8 cellular contexts compared by ENCODE assay signal in genomic region chrX:2690856-2691542, GRCh38. TPM values are rescaled to one million over a fixed set of nuclear protein-coding genes. Genes with fewer than 3 reads are reported as not detected.
DNase-seq lines count a peak whose midpoint lies in the region; ATAC-seq and TF ChIP-seq lines count a peak whose summit lies in the region.

Gene CD99, plus strand, starts transcription at chrX:2691295. Its CDS starts 66 bp downstream, at chrX:2691361.

- H3K9me3 Mint-ChIP-seq in activated CD4-positive, alpha-beta memory T cell treated with anti-CD3 and anti-CD28 coated beads for 36 hours = no peaks in the 10 kb centered on the region

- H3K27ac Mint-ChIP-seq in activated CD4-positive, alpha-beta memory T cell treated with anti-CD3 and anti-CD28 coated beads for 36 hours = peak within 1 kb of the TSS; percentile 96

- in situ Hi-C loops in endometrial microvascular endothelial cells (cut with HindIII; ENCODE audit: inconsistent ontology term, low pct_unique_long_range_greater_than_20kb, low sequenced_read_pairs) = no loop called here

- no peaks in the 10 kb centered on the region for H3K27me3 Mint-ChIP-seq in activated CD4-positive, alpha-beta memory T cell treated with anti-CD3 and anti-CD28 coated beads for 36 hours

- peak within 1 kb of the TSS; percentile 87 for H3K9ac ChIP-seq in mucosa of stomach (ENCODE audit: low read length)

- H3K36me3 Mint-ChIP-seq in activated CD4-positive, alpha-beta memory T cell treated with anti-CD3 and anti-CD28 coated beads for 36 hours = peaks cover 36% of the 10 kb centered on the region

- TF ChIP-seq CTCF in AG09309 (IDR thresholded peaks at IDR 0.05; ENCODE audit: control insufficient read depth, insufficient read depth, low read depth, low read length, missing control alignments) = no peak

- peaks cover 15% of the 10 kb centered on the region for H3K4me1 ChIP-seq in mucosa of stomach (ENCODE audit: control insufficient read depth, insufficient read depth, low read length)

- intact Hi-C loops in activated CD4-positive, alpha-beta memory T cell treated with anti-CD3 and anti-CD28 coated beads for 36 hours (cut with micrococcal nuclease) = loop anchor here (5.0 to 10.0 kb wide), 4 partner anchors 44 to 1299 kb away; partner anchors contain the start of gene SLC25A6

- H3K4me3 Mint-ChIP-seq in activated CD4-positive, alpha-beta memory T cell treated with anti-CD3 and anti-CD28 coated beads for 36 hours = peak within 1 kb of the TSS; percentile 86

- no peaks in the 10 kb centered on the region for H3K27me3 ChIP-seq in mucosa of stomach (ENCODE audit: control insufficient read depth, insufficient read depth, low read length)

- H3K36me3 ChIP-seq in mucosa of stomach (ENCODE audit: control insufficient read depth, insufficient read depth, low read length) = no peaks in the 10 kb centered on the region

- POLR2A ChIA-PET in activated CD4-positive, alpha-beta memory T cell treated with anti-CD3 and anti-CD28 coated beads for 36 hours (lab: Charles Lee) = no interaction called here

- H3K4me3 ChIP-seq in AG09309 (ENCODE audit: control insufficient read depth, low read depth, low read length) = peak within 1 kb of the TSS; percentile 94
- H3K4me3 ChIP-seq in mucosa of stomach (ENCODE audit: low read length) = peak within 1 kb of the TSS; percentile 78

- CTCF ChIA-PET in activated CD4-positive, alpha-beta memory T cell treated with anti-CD3 and anti-CD28 coated beads for 36 hours (lab: Charles Lee) = no interaction called here

- H3K9me3 ChIP-seq in mucosa of stomach (ENCODE audit: control insufficient read depth, low read length) = no peaks in the 10 kb centered on the region

- peak; percentile 81 for ATAC-seq in GM19395 (IDR thresholded peaks at IDR 0.05; ENCODE audit: unreplicated experiment)
- peak; percentile 59 for ATAC-seq in HG03558 (IDR thresholded peaks at IDR 0.05; ENCODE audit: extremely low read depth, unreplicated experiment)

- DNase-seq in AG09309 (ENCODE audit: low read depth) = no peak
- peak; percentile 91 for DNase-seq in activated CD4-positive, alpha-beta memory T cell treated with anti-CD3 and anti-CD28 coated beads for 36 hours
- peak; percentile 61 for DNase-seq in stimulated activated CD8-positive, alpha-beta memory T cell treated with anti-CD3 and anti-CD28 coated beads, Interleukin-7, amount 100 ng/mL, for 24 hours (ENCODE audit: low read depth)
- no peak for DNase-seq in NCI-H1417 treated with DMSO at 0.1 percent for 48 hours (lab: John Stamatoyannopoulos, UW)

- peaks cover 25% of the 10 kb centered on the region for H3K4me1 Mint-ChIP-seq in activated CD4-positive, alpha-beta memory T cell treated with anti-CD3 and anti-CD28 coated beads for 36 hours (ENCODE audit: low read depth)

RNA-seq across cellular contexts. Expression of gene CD99, which starts in this region (rescaled TPM):
- 100 to 1,000 TPM; 282 to 283 TPM for total RNA-seq in activated CD4-positive, alpha-beta memory T cell treated with anti-CD3 and anti-CD28 coated beads for 36 hours
- total RNA-seq in endometrial microvascular endothelial cells (ENCODE audit: inconsistent ontology term) = 443 TPM

Comparison
In these comparisons a context has a peak if more than half of its experiments do, and no peak if none do; other contexts are left out.
1. DNase-seq: peak in activated CD4-positive, alpha-beta memory T cell treated with anti-CD3 and anti-CD28 coated beads for 36 hours (single experiment) and stimulated activated CD8-positive, alpha-beta memory T cell treated with anti-CD3 and anti-CD28 coated beads, Interleukin-7, amount 100 ng/mL, for 24 hours (single experiment); none in AG09309 (single experiment) and NCI-H1417 treated with DMSO at 0.1 percent for 48 hours (single experiment).